In the genomic region with DNA sequence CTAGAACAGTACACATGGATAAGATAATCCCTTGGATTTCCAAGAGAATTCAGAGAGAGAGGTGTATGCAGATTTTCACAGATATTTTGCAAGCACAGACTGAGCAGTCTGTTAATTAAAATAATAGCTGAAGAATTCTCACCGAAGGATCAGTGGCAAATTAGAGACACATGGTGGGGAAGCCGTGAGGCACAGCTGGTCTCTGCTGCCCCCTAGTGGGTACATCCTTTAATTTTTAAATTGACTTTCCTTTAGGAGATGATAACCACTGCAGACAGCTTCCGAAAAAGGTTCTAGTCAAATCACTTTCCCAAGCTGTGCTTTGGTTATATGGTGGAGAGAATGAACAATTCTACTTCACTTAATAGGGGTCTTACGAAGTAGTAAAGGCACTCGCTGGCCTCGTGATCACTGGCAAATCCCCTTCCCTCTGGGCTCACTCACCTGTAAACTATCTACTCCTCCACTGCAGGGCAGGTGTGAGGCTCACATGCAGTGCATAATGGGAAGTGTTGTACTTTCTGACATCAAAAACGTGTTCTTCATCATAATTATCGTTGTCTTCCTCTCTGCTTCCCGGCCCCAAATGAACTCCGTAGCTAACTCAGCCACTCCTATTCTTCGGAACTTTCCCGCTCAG, we compare ENCODE assay signal across 1 cellular context.
TF ChIP-seq lines count a peak whose summit lies in the region.

No MANE protein-coding gene starts in this region.

TF ChIP-seq in H1, 55 proteins besides CTCF, POLR2A, EP300 and RAD21:
- no peak for TF ChIP-seq EGR1 (IDR thresholded peaks at IDR 0.05; ENCODE audit: borderline replicate concordance, low read depth, low read length)
- TF ChIP-seq, protein P1, sequence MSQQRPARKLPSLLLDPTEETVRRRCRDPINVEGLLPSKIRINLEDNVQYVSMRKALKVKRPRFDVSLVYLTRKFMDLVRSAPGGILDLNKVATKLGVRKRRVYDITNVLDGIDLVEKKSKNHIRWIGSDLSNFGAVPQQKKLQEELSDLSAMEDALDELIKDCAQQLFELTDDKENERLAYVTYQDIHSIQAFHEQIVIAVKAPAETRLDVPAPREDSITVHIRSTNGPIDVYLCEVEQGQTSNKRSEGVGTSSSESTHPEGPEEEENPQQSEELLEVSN (IDR thresholded peaks at IDR 0.05) = 0 out of 2 replicates have a peak, but pooled peaks have one; percentile 3
- TF ChIP-seq, protein P2, sequence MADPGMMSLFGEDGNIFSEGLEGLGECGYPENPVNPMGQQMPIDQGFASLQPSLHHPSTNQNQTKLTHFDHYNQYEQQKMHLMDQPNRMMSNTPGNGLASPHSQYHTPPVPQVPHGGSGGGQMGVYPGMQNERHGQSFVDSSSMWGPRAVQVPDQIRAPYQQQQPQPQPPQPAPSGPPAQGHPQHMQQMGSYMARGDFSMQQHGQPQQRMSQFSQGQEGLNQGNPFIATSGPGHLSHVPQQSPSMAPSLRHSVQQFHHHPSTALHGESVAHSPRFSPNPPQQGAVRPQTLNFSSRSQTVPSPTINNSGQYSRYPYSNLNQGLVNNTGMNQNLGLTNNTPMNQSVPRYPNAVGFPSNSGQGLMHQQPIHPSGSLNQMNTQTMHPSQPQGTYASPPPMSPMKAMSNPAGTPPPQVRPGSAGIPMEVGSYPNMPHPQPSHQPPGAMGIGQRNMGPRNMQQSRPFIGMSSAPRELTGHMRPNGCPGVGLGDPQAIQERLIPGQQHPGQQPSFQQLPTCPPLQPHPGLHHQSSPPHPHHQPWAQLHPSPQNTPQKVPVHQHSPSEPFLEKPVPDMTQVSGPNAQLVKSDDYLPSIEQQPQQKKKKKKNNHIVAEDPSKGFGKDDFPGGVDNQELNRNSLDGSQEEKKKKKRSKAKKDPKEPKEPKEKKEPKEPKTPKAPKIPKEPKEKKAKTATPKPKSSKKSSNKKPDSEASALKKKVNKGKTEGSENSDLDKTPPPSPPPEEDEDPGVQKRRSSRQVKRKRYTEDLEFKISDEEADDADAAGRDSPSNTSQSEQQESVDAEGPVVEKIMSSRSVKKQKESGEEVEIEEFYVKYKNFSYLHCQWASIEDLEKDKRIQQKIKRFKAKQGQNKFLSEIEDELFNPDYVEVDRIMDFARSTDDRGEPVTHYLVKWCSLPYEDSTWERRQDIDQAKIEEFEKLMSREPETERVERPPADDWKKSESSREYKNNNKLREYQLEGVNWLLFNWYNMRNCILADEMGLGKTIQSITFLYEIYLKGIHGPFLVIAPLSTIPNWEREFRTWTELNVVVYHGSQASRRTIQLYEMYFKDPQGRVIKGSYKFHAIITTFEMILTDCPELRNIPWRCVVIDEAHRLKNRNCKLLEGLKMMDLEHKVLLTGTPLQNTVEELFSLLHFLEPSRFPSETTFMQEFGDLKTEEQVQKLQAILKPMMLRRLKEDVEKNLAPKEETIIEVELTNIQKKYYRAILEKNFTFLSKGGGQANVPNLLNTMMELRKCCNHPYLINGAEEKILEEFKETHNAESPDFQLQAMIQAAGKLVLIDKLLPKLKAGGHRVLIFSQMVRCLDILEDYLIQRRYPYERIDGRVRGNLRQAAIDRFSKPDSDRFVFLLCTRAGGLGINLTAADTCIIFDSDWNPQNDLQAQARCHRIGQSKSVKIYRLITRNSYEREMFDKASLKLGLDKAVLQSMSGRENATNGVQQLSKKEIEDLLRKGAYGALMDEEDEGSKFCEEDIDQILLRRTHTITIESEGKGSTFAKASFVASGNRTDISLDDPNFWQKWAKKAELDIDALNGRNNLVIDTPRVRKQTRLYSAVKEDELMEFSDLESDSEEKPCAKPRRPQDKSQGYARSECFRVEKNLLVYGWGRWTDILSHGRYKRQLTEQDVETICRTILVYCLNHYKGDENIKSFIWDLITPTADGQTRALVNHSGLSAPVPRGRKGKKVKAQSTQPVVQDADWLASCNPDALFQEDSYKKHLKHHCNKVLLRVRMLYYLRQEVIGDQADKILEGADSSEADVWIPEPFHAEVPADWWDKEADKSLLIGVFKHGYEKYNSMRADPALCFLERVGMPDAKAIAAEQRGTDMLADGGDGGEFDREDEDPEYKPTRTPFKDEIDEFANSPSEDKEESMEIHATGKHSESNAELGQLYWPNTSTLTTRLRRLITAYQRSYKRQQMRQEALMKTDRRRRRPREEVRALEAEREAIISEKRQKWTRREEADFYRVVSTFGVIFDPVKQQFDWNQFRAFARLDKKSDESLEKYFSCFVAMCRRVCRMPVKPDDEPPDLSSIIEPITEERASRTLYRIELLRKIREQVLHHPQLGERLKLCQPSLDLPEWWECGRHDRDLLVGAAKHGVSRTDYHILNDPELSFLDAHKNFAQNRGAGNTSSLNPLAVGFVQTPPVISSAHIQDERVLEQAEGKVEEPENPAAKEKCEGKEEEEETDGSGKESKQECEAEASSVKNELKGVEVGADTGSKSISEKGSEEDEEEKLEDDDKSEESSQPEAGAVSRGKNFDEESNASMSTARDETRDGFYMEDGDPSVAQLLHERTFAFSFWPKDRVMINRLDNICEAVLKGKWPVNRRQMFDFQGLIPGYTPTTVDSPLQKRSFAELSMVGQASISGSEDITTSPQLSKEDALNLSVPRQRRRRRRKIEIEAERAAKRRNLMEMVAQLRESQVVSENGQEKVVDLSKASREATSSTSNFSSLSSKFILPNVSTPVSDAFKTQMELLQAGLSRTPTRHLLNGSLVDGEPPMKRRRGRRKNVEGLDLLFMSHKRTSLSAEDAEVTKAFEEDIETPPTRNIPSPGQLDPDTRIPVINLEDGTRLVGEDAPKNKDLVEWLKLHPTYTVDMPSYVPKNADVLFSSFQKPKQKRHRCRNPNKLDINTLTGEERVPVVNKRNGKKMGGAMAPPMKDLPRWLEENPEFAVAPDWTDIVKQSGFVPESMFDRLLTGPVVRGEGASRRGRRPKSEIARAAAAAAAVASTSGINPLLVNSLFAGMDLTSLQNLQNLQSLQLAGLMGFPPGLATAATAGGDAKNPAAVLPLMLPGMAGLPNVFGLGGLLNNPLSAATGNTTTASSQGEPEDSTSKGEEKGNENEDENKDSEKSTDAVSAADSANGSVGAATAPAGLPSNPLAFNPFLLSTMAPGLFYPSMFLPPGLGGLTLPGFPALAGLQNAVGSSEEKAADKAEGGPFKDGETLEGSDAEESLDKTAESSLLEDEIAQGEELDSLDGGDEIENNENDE (IDR thresholded peaks at IDR 0.05; ENCODE audit: insufficient replicate concordance, low read length) = no peak
- TF ChIP-seq, protein P3, sequence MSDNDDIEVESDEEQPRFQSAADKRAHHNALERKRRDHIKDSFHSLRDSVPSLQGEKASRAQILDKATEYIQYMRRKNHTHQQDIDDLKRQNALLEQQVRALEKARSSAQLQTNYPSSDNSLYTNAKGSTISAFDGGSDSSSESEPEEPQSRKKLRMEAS (IDR thresholded peaks at IDR 0.05) = peak; percentile 48; the same call in 1 of the 2 replicates
